8 cellular contexts compared by ENCODE assay signal in genomic region chr18:58535340-58536186, GRCh38.
DNase-seq lines count a peak whose midpoint lies in the region; ATAC-seq lines count a peak whose summit lies in the region.

No MANE protein-coding gene starts in this region.

- H3K4me3 ChIP-seq in MG63: no peak overlapping the region

- H3K36me3 Mint-ChIP-seq in activated T-cell treated with anti-CD3 and anti-CD28 coated beads, Interleukin-2, amount 50 U/mL, for 4 hours (ENCODE audit: insufficient read depth): no peaks in the 10 kb centered on the region
- no peaks in the 10 kb centered on the region for H3K36me3 Mint-ChIP-seq in natural killer cell treated with Interleukin-12 subunit alpha and Interleukin-12 subunit beta and Interleukin-15 and Interleukin-18, amount 100 ng/mL, for 72 hours

- H3K4me1 Mint-ChIP-seq in activated T-cell treated with anti-CD3 and anti-CD28 coated beads, Interleukin-2, amount 50 U/mL, for 4 hours (ENCODE audit: low read depth): peaks cover 36% of the 10 kb centered on the region
- peaks cover 43 to 48% of the 10 kb centered on the region in 2 donors for H3K4me1 Mint-ChIP-seq in natural killer cell treated with Interleukin-12 subunit alpha and Interleukin-12 subunit beta and Interleukin-15 and Interleukin-18, amount 100 ng/mL, for 72 hours (ENCODE audit: low read depth in 2 of 2)

- H3K27me3 ChIP-seq in MG63: no peaks in the 10 kb centered on the region

- no peak for DNase-seq in activated T-cell treated with anti-CD3 and anti-CD28 coated beads, Interleukin-2, amount 50 U/mL, for 4 hours
- no peak for DNase-seq in activated T-cell treated with anti-CD3 and anti-CD28 coated beads, Interleukin-2, amount 50 U/mL, for 1 hour
- peak; percentile 68 for DNase-seq in OCI-M1 (lab: John Stamatoyannopoulos, UW)
- DNase-seq in natural killer cell treated with Interleukin-12 subunit alpha and Interleukin-12 subunit beta and Interleukin-15 and Interleukin-18, amount 100 ng/mL, for 72 hours (ENCODE audit: low spot score): no peak
- DNase-seq in A172 (ENCODE audit: low spot score): no peak
- no peak for DNase-seq in MG63

- H3K27ac Mint-ChIP-seq in natural killer cell treated with Interleukin-12 subunit alpha and Interleukin-12 subunit beta and Interleukin-15 and Interleukin-18, amount 100 ng/mL, for 72 hours: peak overlapping the region; percentile 70 to 71

- H3K27me3 Mint-ChIP-seq in activated T-cell treated with anti-CD3 and anti-CD28 coated beads, Interleukin-2, amount 50 U/mL, for 4 hours (ENCODE audit: low read depth): peaks cover 3% of the 10 kb centered on the region
- H3K27me3 Mint-ChIP-seq in natural killer cell treated with Interleukin-12 subunit alpha and Interleukin-12 subunit beta and Interleukin-15 and Interleukin-18, amount 100 ng/mL, for 72 hours: peaks cover 0 to 23% of the 10 kb centered on the region in 2 donors

- H3K9me3 ChIP-seq in MG63: no peaks in the 10 kb centered on the region

- no peak overlapping the region for H3K4me3 Mint-ChIP-seq in activated T-cell treated with anti-CD3 and anti-CD28 coated beads, Interleukin-2, amount 50 U/mL, for 4 hours
- peak overlapping the region; percentile 68 for H3K4me3 Mint-ChIP-seq in natural killer cell treated with Interleukin-12 subunit alpha and Interleukin-12 subunit beta and Interleukin-15 and Interleukin-18, amount 100 ng/mL, for 72 hours

- peaks cover 15% of the 10 kb centered on the region for H3K36me3 ChIP-seq in MG63

- no peaks in the 10 kb centered on the region for H3K9me3 Mint-ChIP-seq in activated T-cell treated with anti-CD3 and anti-CD28 coated beads, Interleukin-2, amount 50 U/mL, for 4 hours
- no peaks in the 10 kb centered on the region for H3K9me3 Mint-ChIP-seq in natural killer cell treated with Interleukin-12 subunit alpha and Interleukin-12 subunit beta and Interleukin-15 and Interleukin-18, amount 100 ng/mL, for 72 hours

- ATAC-seq in activated T-cell treated with anti-CD3 and anti-CD28 coated beads, Interleukin-2, amount 50 U/mL, for 4 hours: peak; percentile 77 to 84
- peak; percentile 73 for ATAC-seq in HG02852 (IDR thresholded peaks at IDR 0.05; ENCODE audit: unreplicated experiment)
- ATAC-seq in natural killer cell treated with Interleukin-12 subunit alpha and Interleukin-12 subunit beta and Interleukin-15 and Interleukin-18, amount 100 ng/mL, for 72 hours: peak; percentile 84 to 85
- no peak for ATAC-seq in GM19328 (IDR thresholded peaks at IDR 0.05; ENCODE audit: unreplicated experiment)
